Comparison of ENCODE assay signal across 24 cellular contexts in the genomic region with DNA sequence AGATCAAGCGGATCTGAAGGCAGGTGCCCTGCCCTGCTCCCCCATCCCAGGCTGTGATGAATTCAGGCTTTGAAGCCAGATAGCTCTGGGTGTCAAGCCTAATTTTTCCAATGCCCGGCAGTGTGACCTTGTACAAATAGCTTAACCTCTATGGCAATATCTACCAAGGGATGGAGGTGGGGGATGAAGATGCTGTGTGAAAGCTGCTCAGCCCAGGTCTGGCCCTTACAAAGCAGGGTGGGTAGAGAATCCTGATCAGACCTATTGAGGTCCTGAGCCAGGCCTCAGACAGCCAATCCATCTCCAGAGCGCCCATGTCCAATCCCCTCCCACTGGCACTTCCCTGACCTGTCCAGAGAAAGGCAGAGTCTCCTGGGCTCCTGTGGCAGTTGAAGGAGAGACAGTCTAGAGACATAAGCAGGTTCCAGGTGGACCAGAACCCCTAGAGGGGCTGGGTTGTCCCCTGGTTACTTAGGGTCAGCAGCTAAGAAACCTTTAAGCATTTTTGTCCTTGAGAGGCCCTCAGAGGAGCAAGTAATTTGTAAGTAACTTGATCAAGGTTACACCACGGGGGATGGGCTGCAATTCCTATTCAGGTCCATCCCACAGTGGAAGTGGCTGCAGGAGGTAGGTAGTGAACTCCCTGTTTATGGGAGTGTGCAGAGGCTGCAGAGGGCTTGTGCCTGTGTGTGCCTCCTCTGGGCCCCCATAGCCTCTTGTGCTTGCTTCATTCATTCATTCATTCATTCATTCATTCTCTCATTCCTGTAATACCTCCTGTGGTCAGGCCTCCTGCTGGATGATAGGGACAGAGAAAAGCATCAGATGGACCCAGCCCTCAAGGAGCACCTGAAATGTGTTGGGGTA. TPM values are rescaled to one million over a fixed set of nuclear protein-coding genes. Genes with fewer than 3 reads are reported as not detected.
A peak's percentile ranks its signal among the peaks of the same experiment; 100 is the strongest.
DNase-seq lines count a peak whose midpoint lies in the region; ATAC-seq and TF ChIP-seq lines count a peak whose summit lies in the region.
"Had no signal": no experiment of that assay in that cellular context is flagged by ENCODE, and none has a peak within 500 bp of the region (broad histone marks: within the 10 kb centered on the region; RNA-seq: fewer than 3 reads in every experiment).

No MANE protein-coding gene starts in this region.

- H3K18ac ChIP-seq in mesenchymal stem cell (ENCODE audit: low read depth in 1 of 2, low read length in 2 of 2), result no peak overlapping the region

- H3K4me1 Mint-ChIP-seq in WTC11, result peaks cover 27% of the 10 kb centered on the region
- H3K4me1 Mint-ChIP-seq: activated naive CD8-positive, alpha-beta T cell treated with anti-CD3 and anti-CD28 coated beads for 36 hours had no signal

- WGBS in mesenchymal stem cell, result 69% methylated on average over 2 of the region's 4 CpGs

- peak overlapping the region; percentile 67 for H2AFZ ChIP-seq in mesenchymal stem cell (ENCODE audit: low read depth, low read length)

- no peak overlapping the region for H2BK15ac ChIP-seq in mesenchymal stem cell (ENCODE audit: low read depth, poor library complexity, severe bottlenecking)

- no peak overlapping the region for H2BK5ac ChIP-seq in mesenchymal stem cell (ENCODE audit: low read depth, low read length, poor library complexity, severe bottlenecking)

- no peaks in the 10 kb centered on the region for H3K36me3 Mint-ChIP-seq in WTC11
- H3K36me3 Mint-ChIP-seq: activated naive CD8-positive, alpha-beta T cell treated with anti-CD3 and anti-CD28 coated beads for 36 hours; brain; CD4-positive, CD25-positive, alpha-beta regulatory T cell; naive thymus-derived CD4-positive, alpha-beta T cell had no signal

- no peak overlapping the region for H3K9ac ChIP-seq in mesenchymal stem cell (ENCODE audit: low read length)
- H3K9ac ChIP-seq: KMS-11 had no signal

- no peak overlapping the region for H4K8ac ChIP-seq in mesenchymal stem cell (ENCODE audit: low read length)

- no peak overlapping the region for H3K4ac ChIP-seq in mesenchymal stem cell (ENCODE audit: low read depth in 1 of 2, low read length in 2 of 2)

- no peak overlapping the region for H3K23ac ChIP-seq in mesenchymal stem cell (ENCODE audit: low read length in 2 of 2)

- peaks cover under 1% of the 10 kb centered on the region for H3K27me3 Mint-ChIP-seq in WTC11 (ENCODE audit: low read depth)
- H3K27me3 Mint-ChIP-seq: activated naive CD8-positive, alpha-beta T cell treated with anti-CD3 and anti-CD28 coated beads for 36 hours had no signal

- H3K4me3 ChIP-seq in mesenchymal stem cell (ENCODE audit: insufficient read depth in 1 of 2, low read depth in 1 of 2, low read length in 2 of 2) (no peak overlapping the region), upper lobe of right lung (no peak overlapping the region)
- H3K4me3 ChIP-seq: colonic mucosa, prostate gland, spleen, vagina had no signal

- H3K14ac ChIP-seq in mesenchymal stem cell (ENCODE audit: low read length in 2 of 2), result no peak overlapping the region

- H2BK120ac ChIP-seq in mesenchymal stem cell (ENCODE audit: low read depth, low read length), result no peak overlapping the region

- no peak overlapping the region for H3K27ac Mint-ChIP-seq in WTC11
- H3K27ac Mint-ChIP-seq: activated naive CD8-positive, alpha-beta T cell treated with anti-CD3 and anti-CD28 coated beads for 36 hours; brain; naive thymus-derived CD4-positive, alpha-beta T cell; T-helper 1 cell treated with Interleukin-12 subunit alpha and Interleukin-12 subunit beta and Interleukin-4 antibody, amounts not matched to agents 30 μg/mL and 1 μg/mL, for 36 hours had no signal

- CTCF ChIA-PET in WTC11 (lab: Charles Lee), result interaction anchor here (0.7 to 2.5 kb wide), 4 partner anchors 8 to 76 kb away, joined by 3 to 13 read pairs (median 4); no protein-coding TSS in a partner anchor

- peaks cover 15 to 33% of the 10 kb centered on the region in 2 experiments for H3K27me3 ChIP-seq in mesenchymal stem cell (ENCODE audit: control insufficient read depth in 1 of 2, insufficient read depth in 1 of 2, low read length in 2 of 2)
- no peaks in the 10 kb centered on the region for H3K27me3 ChIP-seq in upper lobe of right lung
- H3K27me3 ChIP-seq: colonic mucosa, spleen, vagina had no signal

- no peaks in the 10 kb centered on the region for H3K9me3 Mint-ChIP-seq in WTC11
- H3K9me3 Mint-ChIP-seq: activated naive CD8-positive, alpha-beta T cell treated with anti-CD3 and anti-CD28 coated beads for 36 hours; brain; CD4-positive, CD25-positive, alpha-beta regulatory T cell; T-helper 1 cell treated with Interleukin-12 subunit alpha and Interleukin-12 subunit beta and Interleukin-4 antibody, amounts not matched to agents 30 μg/mL and 1 μg/mL, for 36 hours had no signal

- H3K79me1 ChIP-seq in mesenchymal stem cell (replicated peaks; ENCODE audit: low read length, poor library complexity, severe bottlenecking), result no peaks in the 10 kb centered on the region

- POLR2A ChIA-PET in WTC11 (lab: Charles Lee), result no interaction called here

- ATAC-seq in WTC11 (peak; percentile 10), upper lobe of right lung (no peak), GM18502 (IDR thresholded peaks at IDR 0.05; ENCODE audit: poor library complexity, unreplicated experiment) (no peak)
- ATAC-seq: naive thymus-derived CD4-positive, alpha-beta T cell had no signal

- TF ChIP-seq CTCF in WTC11 (IDR thresholded peaks at IDR 0.05), result no peak
- TF ChIP-seq CTCF in upper lobe of right lung (IDR thresholded peaks at IDR 0.05), result no peak

- DNase-seq in activated effector memory CD4-positive, alpha-beta T cell treated with anti-CD3 and anti-CD28 coated beads, Interleukin-2, amount 50 U/mL, for 16 hours, result peak; percentile 44
- DNase-seq in activated effector memory CD4-positive, alpha-beta T cell treated with Interleukin-2 at 50 U/mL for 16 hours, result no peak
- no peak for DNase-seq in WTC11 (ENCODE audit: low spot score)
- DNase-seq in mesenchymal stem cell, result no peak
- DNase-seq in upper lobe of right lung, result peak; percentile 21
- no peak for DNase-seq in activated CD4-positive, alpha-beta T cell treated with anti-CD3 and anti-CD28 coated beads for 4 hours
- DNase-seq in H4 (ENCODE audit: low spot score), result no peak
- DNase-seq: activated naive CD8-positive, alpha-beta T cell treated with anti-CD3 and anti-CD28 coated beads for 36 hours; CD4-positive, CD25-positive, alpha-beta regulatory T cell; foreskin fibroblast; hippocampal formation; NCI-H1930; NCI-H446 treated with DMSO at 0.1 percent for 48 hours; SHP77 treated with DMSO at 0.1 percent for 48 hours; stimulated activated CD4-positive, alpha-beta T cell treated with anti-CD3 and anti-CD28 coated beads, Interleukin-4, amount 100 ng/mL, for 4 hours had no signal

- no peak overlapping the region for H2AK5ac ChIP-seq in mesenchymal stem cell (ENCODE audit: low read length, severe bottlenecking)

- no peak overlapping the region for H4K91ac ChIP-seq in mesenchymal stem cell (ENCODE audit: low read length)

- H3K4me3 Mint-ChIP-seq in WTC11, result peak overlapping the region; percentile 36
- H3K4me3 Mint-ChIP-seq: activated naive CD8-positive, alpha-beta T cell treated with anti-CD3 and anti-CD28 coated beads for 36 hours; brain; CD4-positive, CD25-positive, alpha-beta regulatory T cell; naive thymus-derived CD4-positive, alpha-beta T cell; T-helper 1 cell treated with Interleukin-12 subunit alpha and Interleukin-12 subunit beta and Interleukin-4 antibody, amounts not matched to agents 30 μg/mL and 1 μg/mL, for 36 hours had no signal

- H3K36me3 ChIP-seq in mesenchymal stem cell (ENCODE audit: control insufficient read depth in 1 of 2, insufficient read depth in 2 of 2, low read depth in 1 of 2, low read length in 2 of 2) (no peaks in the 10 kb centered on the region), upper lobe of right lung (no peaks in the 10 kb centered on the region)
- H3K36me3 ChIP-seq: colonic mucosa, prostate gland, vagina had no signal

- H3K4me1 ChIP-seq in mesenchymal stem cell (ENCODE audit: control insufficient read depth, insufficient read depth, low read depth, low read length) (peaks cover 1% of the 10 kb centered on the region), upper lobe of right lung (peaks cover 3% of the 10 kb centered on the region)
- H3K4me1 ChIP-seq: colonic mucosa, prostate gland had no signal

- intact Hi-C loops in upper lobe of right lung (cut with DNase I), result no loop called here

- no peak overlapping the region for H3K27ac ChIP-seq in mesenchymal stem cell (ENCODE audit: low read length, poor library complexity, severe bottlenecking)
- H3K27ac ChIP-seq in upper lobe of right lung, result no peak overlapping the region
- H3K27ac ChIP-seq: colonic mucosa, KMS-11, spleen, vagina had no signal

- peak overlapping the region in 1 of 2 experiments; percentile 43 for H2BK12ac ChIP-seq in mesenchymal stem cell (ENCODE audit: low read length in 2 of 2)

- no peaks in the 10 kb centered on the region for H3K9me3 ChIP-seq in mesenchymal stem cell (ENCODE audit: control insufficient read depth, low read length)
- H3K9me3 ChIP-seq in upper lobe of right lung, result no peaks in the 10 kb centered on the region
- H3K9me3 ChIP-seq: colonic mucosa, prostate gland, spleen, vagina had no signal

- H3K4me2 ChIP-seq in mesenchymal stem cell (ENCODE audit: low read length, poor library complexity, severe bottlenecking), result no peak overlapping the region
- H3K4me2 ChIP-seq: KMS-11 had no signal

TF ChIP-seq in WTC11, 78 proteins besides CTCF, POLR2A, EP300 and RAD21 (continues in another document):
- no peak for TF ChIP-seq USF1 (CRISPR knock-in tag; IDR thresholded peaks at IDR 0.05)

RNA-seq across cellular contexts. Expression of gene P2RY2, which starts 10.4 kb away (rescaled TPM):
- total RNA-seq in WTC11 (2021), result 0.94 to 1.2 TPM (median 1.2 TPM) in 3 replicates
- polyA plus RNA-seq in mesenchymal stem cell (2013, experiment 1 of 2), result 0.01 TPM
- polyA plus RNA-seq in mesenchymal stem cell (2013, experiment 2 of 2), result 0.03 TPM
- 7.4 TPM for total RNA-seq in upper lobe of right lung
- not detected in 2 replicates for total RNA-seq in H4 (2014; rRNA removed; shearing (Covaris generic))
- total RNA-seq: activated naive CD8-positive, alpha-beta T cell treated with anti-CD3 and anti-CD28 coated beads for 36 hours; CD4-positive, CD25-positive, alpha-beta regulatory T cell had no signal
- polyA plus RNA-seq: CD4-positive, CD25-positive, alpha-beta regulatory T cell; naive thymus-derived CD4-positive, alpha-beta T cell had no signal

RNA-seq across cellular contexts. Expression of gene P2RY6, which starts 43.6 kb away (rescaled TPM):
- total RNA-seq in WTC11 (2021), result 0.11 to 0.16 TPM in 2 of 3 replicates, not detected in the other
- polyA plus RNA-seq in mesenchymal stem cell (2013, experiment 1 of 2), result 0.35 TPM
- polyA plus RNA-seq in mesenchymal stem cell (2013, experiment 2 of 2), result 0.21 TPM
- 3.2 TPM for total RNA-seq in upper lobe of right lung
- total RNA-seq in H4 (2014; rRNA removed; shearing (Covaris generic)), result 2.5 and 2.7 TPM in 2 replicates
- total RNA-seq: activated naive CD8-positive, alpha-beta T cell treated with anti-CD3 and anti-CD28 coated beads for 36 hours; CD4-positive, CD25-positive, alpha-beta regulatory T cell had no signal
- polyA plus RNA-seq: CD4-positive, CD25-positive, alpha-beta regulatory T cell; naive thymus-derived CD4-positive, alpha-beta T cell had no signal

Comparison
In these comparisons a context has a peak if more than half of its experiments do, and no peak if none do; other contexts are left out.
1. DNase-seq: peak in activated effector memory CD4-positive, alpha-beta T cell treated with anti-CD3 and anti-CD28 coated beads, Interleukin-2, amount 50 U/mL, for 16 hours (single experiment) and upper lobe of right lung (single experiment); none in activated effector memory CD4-positive, alpha-beta T cell treated with Interleukin-2 at 50 U/mL for 16 hours (single experiment), WTC11 (single experiment), mesenchymal stem cell (single experiment), activated CD4-positive, alpha-beta T cell treated with anti-CD3 and anti-CD28 coated beads for 4 hours (0 of 2) and H4 (single experiment).